In genomic region chr7:133253522-133253882, GRCh38 we compare ENCODE assay signal across 8 cellular contexts. TPM values are rescaled to one million over a fixed set of nuclear protein-coding genes. Genes with fewer than 3 reads are reported as not detected.
DNase-seq lines count a peak whose midpoint lies in the region; ATAC-seq and TF ChIP-seq lines count a peak whose summit lies in the region.

No MANE protein-coding gene starts in this region.

- peak overlapping the region; percentile 92 to 96 (median 93) for H3K4me3 Mint-ChIP-seq in T-cell
- peak overlapping the region; percentile 93 to 99 (median 96) for H3K4me3 Mint-ChIP-seq in naive thymus-derived CD8-positive, alpha-beta T cell

- no peaks in the 10 kb centered on the region for H3K27me3 Mint-ChIP-seq in T-cell
- H3K27me3 Mint-ChIP-seq in naive thymus-derived CD8-positive, alpha-beta T cell, result no peaks in the 10 kb centered on the region

- no peaks in the 10 kb centered on the region for H3K36me3 Mint-ChIP-seq in T-cell
- H3K36me3 Mint-ChIP-seq in naive thymus-derived CD8-positive, alpha-beta T cell, result peaks cover 0 to 2% (median 2%) of the 10 kb centered on the region in 3 donors

- H3K9me3 Mint-ChIP-seq in T-cell, result no peaks in the 10 kb centered on the region
- no peaks in the 10 kb centered on the region for H3K9me3 Mint-ChIP-seq in naive thymus-derived CD8-positive, alpha-beta T cell

- POLR2A ChIA-PET in BJ (lab: Charles Lee) (interaction anchor here (0.6 kb wide), 1 partner anchor 566 kb away, joined by 3 read pairs; no protein-coding TSS in a partner anchor), T-cell (lab: Charles Lee) (interaction anchor here in 1 of 2 donors (0.6 kb wide), 1 partner anchor 883 kb away, joined by 5 read pairs; no protein-coding TSS in a partner anchor)
- POLR2A ChIA-PET in naive thymus-derived CD8-positive, alpha-beta T cell (lab: Charles Lee), result interaction anchor here (0.6 to 1.8 kb wide), 2 partner anchors 171 to 1417 kb away, joined by 4 to 5 read pairs; partner anchors contain the start of gene CHCHD3

- H3K4me3 ChIP-seq in BJ (ENCODE audit: low read depth, low read length) (peak overlapping the region; percentile 86), H7 (ENCODE audit: insufficient read depth, low read depth, low read length) (peak overlapping the region; percentile 92), epithelial cell of esophagus (ENCODE audit: low read length) (peak overlapping the region; percentile 98)

- CTCF ChIA-PET in BJ (lab: Yijun Ruan, JAX), result no interaction called here
- CTCF ChIA-PET in T-cell (lab: Charles Lee), result interaction anchor here (0.6 to 1.1 kb wide), 3 partner anchors 172 to 318 kb away, joined by 3 read pairs; partner anchors contain the start of gene CHCHD3 (in 1 of the 2)

- no peaks in the 10 kb centered on the region for H3K36me3 ChIP-seq in BJ (ENCODE audit: control insufficient read depth, insufficient read depth, low read length)
- H3K36me3 ChIP-seq in H7 (replicated peaks; ENCODE audit: control insufficient read depth, insufficient read depth, low read length), result no peaks in the 10 kb centered on the region

- TF ChIP-seq CTCF in BJ (IDR thresholded peaks at IDR 0.05; ENCODE audit: insufficient read depth, low read depth, low read length) (no peak), epithelial cell of esophagus (IDR thresholded peaks at IDR 0.05; ENCODE audit: insufficient read depth, low read depth, low read length, missing control alignments) (no peak)

- peaks cover 35 to 51% (median 50%) of the 10 kb centered on the region in 3 donors for H3K4me1 Mint-ChIP-seq in T-cell
- peaks cover 10 to 54% (median 46%) of the 10 kb centered on the region in 4 donors for H3K4me1 Mint-ChIP-seq in naive thymus-derived CD8-positive, alpha-beta T cell

- H3K27ac Mint-ChIP-seq in T-cell, result peak overlapping the region; percentile 88 to 94
- H3K27ac Mint-ChIP-seq in naive thymus-derived CD8-positive, alpha-beta T cell, result peak overlapping the region; percentile 89 to 99 (median 97)

- ATAC-seq in T-cell (replicated peaks in 1 of 4), result no peak
- ATAC-seq in naive thymus-derived CD8-positive, alpha-beta T cell, result no peak

- H3K27me3 ChIP-seq in BJ (ENCODE audit: control insufficient read depth, insufficient read depth, low read length), result no peaks in the 10 kb centered on the region
- no peaks in the 10 kb centered on the region for H3K27me3 ChIP-seq in H7 (ENCODE audit: control insufficient read depth, insufficient read depth, low read length)

- no peak for DNase-seq in BJ (ENCODE audit: low read depth)
- no peak for DNase-seq in H7
- DNase-seq in T-cell, result peak in 18 of 34 experiments; percentile 0 to 22 (median 4)
- DNase-seq in epithelial cell of esophagus (ENCODE audit: low read depth), result no peak
- DNase-seq in naive thymus-derived CD8-positive, alpha-beta T cell, result peak in 1 of 10 donors; percentile 29
- DNase-seq in NCI-H128 (lab: John Stamatoyannopoulos, UW; ENCODE audit: unreplicated experiment), result no peak
- DNase-seq in NCI-H510A (lab: John Stamatoyannopoulos, UW), result no peak
- no peak for DNase-seq in NCI-H1694 (lab: John Stamatoyannopoulos, UW)

RNA-seq across cellular contexts. Expression of gene EXOC4, which starts 0.6 kb away (rescaled TPM):
- 45.9 and 72.0 TPM in 2 replicates for polyA plus RNA-seq in BJ (2011; rRNA removed)
- 77.2 and 93.7 TPM in 2 replicates for polyA minus RNA-seq in BJ (2011; rRNA and poly(A)+ RNA removed)
- 44.8 and 52.2 TPM in 2 replicates for total RNA-seq in H7 (2014; rRNA removed; shearing (Covaris generic))
- total RNA-seq in T-cell, result 100 to 1,000 TPM in 2 of 5 donors, 10 to 100 TPM in 3; 58.2 to 108 (median 64.8) TPM
- 10 to 100 TPM; 68.2 to 68.6 TPM for total RNA-seq in naive thymus-derived CD8-positive, alpha-beta T cell
- 10 to 100 TPM; 29.4 to 42.4 (median 38.8) TPM for polyA plus RNA-seq in naive thymus-derived CD8-positive, alpha-beta T cell

Comparison
In these comparisons a context has a peak if more than half of its experiments do, and no peak if none do; other contexts are left out.
1. DNase-seq: peak in T-cell (18 of 34); none in BJ (single experiment), H7 (single experiment), epithelial cell of esophagus (single experiment), NCI-H128 (single experiment), NCI-H510A (single experiment) and NCI-H1694 (single experiment).
2. Peak in every context shown above with its lines, with median percentiles within 50 percentile points of each other: H3K4me3 ChIP-seq.